In the genomic region with DNA sequence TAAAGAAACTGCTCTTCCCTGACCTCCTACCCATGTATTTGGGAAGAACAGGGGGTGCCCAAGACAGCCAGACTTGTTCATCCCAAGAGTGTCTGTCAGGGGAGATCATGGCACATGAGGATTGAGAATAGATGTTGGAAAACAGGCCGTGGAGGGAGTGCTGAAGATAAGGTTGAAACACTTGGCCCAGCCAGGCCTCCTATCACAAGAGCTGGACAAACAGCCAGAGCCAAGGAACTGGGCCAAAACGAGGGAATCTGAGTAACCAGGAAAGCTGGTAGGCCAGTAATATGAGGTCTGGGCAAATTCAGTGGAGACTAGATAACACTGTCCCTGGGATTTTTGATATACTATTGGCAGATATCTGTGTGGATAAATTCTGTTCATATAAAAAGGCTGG, we compare ENCODE assay signal across 21 cellular contexts.
DNase-seq lines count a peak whose midpoint lies in the region; ATAC-seq and TF ChIP-seq lines count a peak whose summit lies in the region.
"Had no signal": no experiment of that assay in that cellular context is flagged by ENCODE, and none has a peak within 500 bp of the region (broad histone marks: within the 10 kb centered on the region; RNA-seq: fewer than 3 reads in every experiment).

No MANE protein-coding gene starts in this region.

- H3K79me2 ChIP-seq in SK-N-SH (ENCODE audit: insufficient read depth), result no peaks in the 10 kb centered on the region; the same call in none of the 2 replicates

- no peaks in the 10 kb centered on the region for H3K9me3 ChIP-seq in adrenal gland (replicated peaks in 1 of 3)
- no peaks in the 10 kb centered on the region for H3K9me3 ChIP-seq in heart left ventricle
- H3K9me3 ChIP-seq in ovary, result no peaks in the 10 kb centered on the region
- no peaks in the 10 kb centered on the region for H3K9me3 ChIP-seq in thymus (ENCODE audit: control insufficient read depth)
- no peaks in the 10 kb centered on the region for H3K9me3 ChIP-seq in SK-N-SH
- H3K9me3 ChIP-seq: spleen had no signal

- CTCF ChIA-PET in SK-N-SH (lab: Yijun Ruan, JAX), result no interaction called here

- H3K4me3 ChIP-seq in adrenal gland (no peak overlapping the region), heart left ventricle (no peak overlapping the region), ovary (no peak overlapping the region), thymus (ENCODE audit: low read length) (no peak overlapping the region), SK-N-SH (ENCODE audit: low read depth in 2 of 2, low read length in 1 of 2) (no peak overlapping the region)
- H3K4me3 ChIP-seq: spleen had no signal

- POLR2A ChIA-PET in SK-N-SH (lab: Yijun Ruan, JAX), result no interaction called here

- TF ChIP-seq RAD21 in SK-N-SH (IDR thresholded peaks at IDR 0.05; ENCODE audit: low read length), result no peak

- no peak overlapping the region for H3K4me2 ChIP-seq in SK-N-SH

- H4K20me1 ChIP-seq in SK-N-SH (ENCODE audit: insufficient read depth), result no peaks in the 10 kb centered on the region

- TF ChIP-seq EP300 in ovary (IDR thresholded peaks at IDR 0.05) (no peak), SK-N-SH (IDR thresholded peaks at IDR 0.05; ENCODE audit: borderline replicate concordance in 1 of 2, low read depth in 1 of 2, low read length in 1 of 2) (no peak)

- TF ChIP-seq CTCF in adrenal gland (IDR thresholded peaks at IDR 0.05) (no peak), heart left ventricle (IDR thresholded peaks at IDR 0.05) (no peak), ovary (IDR thresholded peaks at IDR 0.05) (no peak), SK-N-SH (IDR thresholded peaks at IDR 0.05) (no peak)

- no peaks in the 10 kb centered on the region for H3K9me2 ChIP-seq in SK-N-SH

- H2AFZ ChIP-seq in SK-N-SH (ENCODE audit: low read depth), result no peak overlapping the region

- H3F3A ChIP-seq in SK-N-SH (replicated peaks; ENCODE audit: insufficient read depth), result peaks cover 28% of the 10 kb centered on the region

- peak in 6 of 7 donors; percentile 54 to 67 (median 58) for DNase-seq in adrenal gland
- peak in 2 of 5 donors; percentile 21 to 61 for DNase-seq in heart left ventricle
- peak in 4 of 5 donors; percentile 28 to 52 (median 30) for DNase-seq in ovary
- no peak for DNase-seq in stimulated activated CD4-positive, alpha-beta T cell treated with anti-CD3 and anti-CD28 coated beads, Interleukin-4, amount 100 ng/mL, for 24 hours
- no peak for DNase-seq in SK-N-SH
- no peak for DNase-seq in anterior cingulate cortex (lab: John Stamatoyannopoulos, UW)
- DNase-seq: activated CD4-positive, CD25-positive, alpha-beta regulatory T cell treated with anti-CD3 and anti-CD28 coated beads, Interleukin-2, amount 50 U/mL, for 72 hours; activated CD8-positive, alpha-beta memory T cell treated with anti-CD3 and anti-CD28 coated beads for 24 hours; activated naive CD4-positive, alpha-beta T cell treated with anti-CD3 and anti-CD28 coated beads, Interleukin-2, amount 50 U/mL, for 16 hours; activated T-cell treated with anti-CD3 and anti-CD28 coated beads, Interleukin-2, amount 50 U/mL, for 48 hours; endodermal cell; islet precursor cell; natural killer cell; NCI-H1417; NCI-H524; posterior cingulate gyrus; spleen; stimulated activated CD4-positive, alpha-beta T cell treated with anti-CD3 and anti-CD28 coated beads, Interleukin-4, amount 100 ng/mL, for 4 hours; stimulated activated naive CD8-positive, alpha-beta T cell treated with anti-CD3 and anti-CD28 coated beads, Interleukin-15, amount 100 ng/mL, for 72 hours had no signal

- H3K27ac ChIP-seq in adrenal gland (no peak overlapping the region), heart left ventricle (peak overlapping the region in 9 of 12 donors; percentile 2 to 67 (median 28)), ovary (peak overlapping the region in 1 of 2 donors; percentile 6), thymus (ENCODE audit: low read depth) (peak overlapping the region; percentile 37), SK-N-SH (ENCODE audit: low read depth in 2 of 2, low read length in 1 of 2) (no peak overlapping the region)
- H3K27ac ChIP-seq: HL-60, spleen had no signal

- H3K4me1 ChIP-seq in adrenal gland (replicated peaks in 1 of 2), result no peaks in the 10 kb centered on the region
- H3K4me1 ChIP-seq in heart left ventricle, result peaks cover 0 to 32% (median 6%) of the 10 kb centered on the region in 12 donors
- H3K4me1 ChIP-seq in ovary (ENCODE audit: insufficient read depth), result peaks cover 6% of the 10 kb centered on the region
- H3K4me1 ChIP-seq in thymus (ENCODE audit: control insufficient read depth, insufficient read depth, low read length), result no peaks in the 10 kb centered on the region
- H3K4me1 ChIP-seq in SK-N-SH (ENCODE audit: control insufficient read depth in 1 of 2, insufficient read depth in 2 of 2, low read depth in 1 of 2, low read length in 1 of 2), result peaks cover 7 to 24% of the 10 kb centered on the region in 2 experiments
- H3K4me1 ChIP-seq: spleen had no signal

- TF ChIP-seq POLR2A in adrenal gland (IDR thresholded peaks at IDR 0.05) (no peak), heart left ventricle (IDR thresholded peaks at IDR 0.05) (no peak), ovary (IDR thresholded peaks at IDR 0.05) (no peak)

- no peaks in the 10 kb centered on the region for H3K36me3 ChIP-seq in adrenal gland (replicated peaks in 1 of 2)
- H3K36me3 ChIP-seq in heart left ventricle, result no peaks in the 10 kb centered on the region
- no peaks in the 10 kb centered on the region for H3K36me3 ChIP-seq in ovary
- H3K36me3 ChIP-seq in thymus (ENCODE audit: control insufficient read depth, insufficient read depth), result no peaks in the 10 kb centered on the region
- H3K36me3 ChIP-seq in SK-N-SH (replicated peaks in 1 of 2; ENCODE audit: control insufficient read depth in 1 of 2, insufficient read depth in 2 of 2, low read length in 1 of 2), result no peaks in the 10 kb centered on the region
- H3K36me3 ChIP-seq: spleen had no signal

- H3K9ac ChIP-seq in SK-N-SH, result no peak overlapping the region

- WGBS in adrenal gland, 4 donors, result 21 to 47% (median 38%) methylated on average over 2 of the region's 2 CpGs
- 31 to 56% (median 39%) methylated on average over 2 of the region's 2 CpGs for WGBS in heart left ventricle, 4 donors
- 13 to 27% (median 19%) methylated on average over 2 of the region's 2 CpGs for WGBS in ovary, 3 donors
- 82% methylated on average over 2 of the region's 2 CpGs for WGBS in thymus
- 82% methylated on average over 2 of the region's 2 CpGs for WGBS in SK-N-SH (ENCODE audit: low lambda C conversion rate)

- intact Hi-C loops in adrenal gland (cut with DNase I) (no loop called here), heart left ventricle (cut with DNase I) (no loop called here), ovary (cut with DNase I) (no loop called here)

- ATAC-seq in heart left ventricle, result peak; percentile 29 to 59 (median 38)
- ATAC-seq: natural killer cell; stimulated activated naive CD8-positive, alpha-beta T cell treated with anti-CD3 and anti-CD28 coated beads, Interleukin-15, amount 100 ng/mL, for 72 hours had no signal

- no peaks in the 10 kb centered on the region for H3K27me3 ChIP-seq in adrenal gland
- no peaks in the 10 kb centered on the region for H3K27me3 ChIP-seq in heart left ventricle
- no peaks in the 10 kb centered on the region for H3K27me3 ChIP-seq in ovary
- H3K27me3 ChIP-seq in thymus (ENCODE audit: control insufficient read depth, insufficient read depth), result no peaks in the 10 kb centered on the region
- H3K27me3 ChIP-seq in SK-N-SH (ENCODE audit: insufficient read depth), result no peaks in the 10 kb centered on the region

TF ChIP-seq in SK-N-SH, 30 proteins besides CTCF, POLR2A, EP300 and RAD21 (continues in another document):
- TF ChIP-seq NFIC (IDR thresholded peaks at IDR 0.05; ENCODE audit: borderline replicate concordance) (no peak), ELF1 (IDR thresholded peaks at IDR 0.05) (no peak), JUND (IDR thresholded peaks at IDR 0.05) (no peak), NRF1 (IDR thresholded peaks at IDR 0.05; ENCODE audit: low read depth, low read length) (no peak), RCOR1 (IDR thresholded peaks at IDR 0.05; ENCODE audit: low read length) (no peak), MEF2A (IDR thresholded peaks at IDR 0.05; ENCODE audit: borderline replicate concordance, low read depth) (no peak), TCF12 (IDR thresholded peaks at IDR 0.05) (no peak), SIN3A (IDR thresholded peaks at IDR 0.05; ENCODE audit: borderline replicate concordance, low read depth, low read length) (no peak), FOSL2 (IDR thresholded peaks at IDR 0.05; ENCODE audit: borderline replicate concordance, low read depth) (no peak), RXRA (IDR thresholded peaks at IDR 0.05; ENCODE audit: borderline replicate concordance, low read depth) (no peak), FOXM1 (IDR thresholded peaks at IDR 0.05; ENCODE audit: low read depth) (no peak)
- TF ChIP-seq, protein P1, sequence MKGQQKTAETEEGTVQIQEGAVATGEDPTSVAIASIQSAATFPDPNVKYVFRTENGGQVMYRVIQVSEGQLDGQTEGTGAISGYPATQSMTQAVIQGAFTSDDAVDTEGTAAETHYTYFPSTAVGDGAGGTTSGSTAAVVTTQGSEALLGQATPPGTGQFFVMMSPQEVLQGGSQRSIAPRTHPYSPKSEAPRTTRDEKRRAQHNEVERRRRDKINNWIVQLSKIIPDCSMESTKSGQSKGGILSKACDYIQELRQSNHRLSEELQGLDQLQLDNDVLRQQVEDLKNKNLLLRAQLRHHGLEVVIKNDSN (IDR thresholded peaks at IDR 0.05; ENCODE audit: borderline replicate concordance, low read depth), result no peak
- TF ChIP-seq, protein P2, sequence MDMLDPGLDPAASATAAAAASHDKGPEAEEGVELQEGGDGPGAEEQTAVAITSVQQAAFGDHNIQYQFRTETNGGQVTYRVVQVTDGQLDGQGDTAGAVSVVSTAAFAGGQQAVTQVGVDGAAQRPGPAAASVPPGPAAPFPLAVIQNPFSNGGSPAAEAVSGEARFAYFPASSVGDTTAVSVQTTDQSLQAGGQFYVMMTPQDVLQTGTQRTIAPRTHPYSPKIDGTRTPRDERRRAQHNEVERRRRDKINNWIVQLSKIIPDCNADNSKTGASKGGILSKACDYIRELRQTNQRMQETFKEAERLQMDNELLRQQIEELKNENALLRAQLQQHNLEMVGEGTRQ (IDR thresholded peaks at IDR 0.05; ENCODE audit: borderline replicate concordance, low read depth, low read length), result no peak
- TF ChIP-seq, protein P3, sequence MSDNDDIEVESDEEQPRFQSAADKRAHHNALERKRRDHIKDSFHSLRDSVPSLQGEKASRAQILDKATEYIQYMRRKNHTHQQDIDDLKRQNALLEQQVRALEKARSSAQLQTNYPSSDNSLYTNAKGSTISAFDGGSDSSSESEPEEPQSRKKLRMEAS (IDR thresholded peaks at IDR 0.05; ENCODE audit: low read depth), result no peak

Comparison
In these comparisons a context has a peak if more than half of its experiments do, and no peak if none do; other contexts are left out.
1. DNase-seq: peak in adrenal gland (6 of 7) and ovary (4 of 5); none in stimulated activated CD4-positive, alpha-beta T cell treated with anti-CD3 and anti-CD28 coated beads, Interleukin-4, amount 100 ng/mL, for 24 hours (single experiment), SK-N-SH (single experiment) and anterior cingulate cortex (0 of 58).
2. H3K27ac ChIP-seq: peak in heart left ventricle (9 of 12) and thymus (single experiment); none in adrenal gland (0 of 5) and SK-N-SH (0 of 2).